ENCODE assay signal across 1 cellular context in genomic region chr19:1883784-1884183, GRCh38.
TF ChIP-seq lines count a peak whose summit lies in the region.

No MANE protein-coding gene starts in this region.

TF ChIP-seq in GM23338, 12 proteins besides CTCF, POLR2A, EP300 and RAD21 (continued from another document):
- TF ChIP-seq REST (IDR thresholded peaks at IDR 0.05; ENCODE audit: unreplicated experiment) (no peak), JUNB (IDR thresholded peaks at IDR 0.05; ENCODE audit: unreplicated experiment) (no peak), STAT1 (IDR thresholded peaks at IDR 0.05; ENCODE audit: unreplicated experiment) (no peak), ZNF331 (CRISPR knock-in tag; IDR thresholded peaks at IDR 0.05; ENCODE audit: low read depth) (no peak)
- TF ChIP-seq, protein P1, sequence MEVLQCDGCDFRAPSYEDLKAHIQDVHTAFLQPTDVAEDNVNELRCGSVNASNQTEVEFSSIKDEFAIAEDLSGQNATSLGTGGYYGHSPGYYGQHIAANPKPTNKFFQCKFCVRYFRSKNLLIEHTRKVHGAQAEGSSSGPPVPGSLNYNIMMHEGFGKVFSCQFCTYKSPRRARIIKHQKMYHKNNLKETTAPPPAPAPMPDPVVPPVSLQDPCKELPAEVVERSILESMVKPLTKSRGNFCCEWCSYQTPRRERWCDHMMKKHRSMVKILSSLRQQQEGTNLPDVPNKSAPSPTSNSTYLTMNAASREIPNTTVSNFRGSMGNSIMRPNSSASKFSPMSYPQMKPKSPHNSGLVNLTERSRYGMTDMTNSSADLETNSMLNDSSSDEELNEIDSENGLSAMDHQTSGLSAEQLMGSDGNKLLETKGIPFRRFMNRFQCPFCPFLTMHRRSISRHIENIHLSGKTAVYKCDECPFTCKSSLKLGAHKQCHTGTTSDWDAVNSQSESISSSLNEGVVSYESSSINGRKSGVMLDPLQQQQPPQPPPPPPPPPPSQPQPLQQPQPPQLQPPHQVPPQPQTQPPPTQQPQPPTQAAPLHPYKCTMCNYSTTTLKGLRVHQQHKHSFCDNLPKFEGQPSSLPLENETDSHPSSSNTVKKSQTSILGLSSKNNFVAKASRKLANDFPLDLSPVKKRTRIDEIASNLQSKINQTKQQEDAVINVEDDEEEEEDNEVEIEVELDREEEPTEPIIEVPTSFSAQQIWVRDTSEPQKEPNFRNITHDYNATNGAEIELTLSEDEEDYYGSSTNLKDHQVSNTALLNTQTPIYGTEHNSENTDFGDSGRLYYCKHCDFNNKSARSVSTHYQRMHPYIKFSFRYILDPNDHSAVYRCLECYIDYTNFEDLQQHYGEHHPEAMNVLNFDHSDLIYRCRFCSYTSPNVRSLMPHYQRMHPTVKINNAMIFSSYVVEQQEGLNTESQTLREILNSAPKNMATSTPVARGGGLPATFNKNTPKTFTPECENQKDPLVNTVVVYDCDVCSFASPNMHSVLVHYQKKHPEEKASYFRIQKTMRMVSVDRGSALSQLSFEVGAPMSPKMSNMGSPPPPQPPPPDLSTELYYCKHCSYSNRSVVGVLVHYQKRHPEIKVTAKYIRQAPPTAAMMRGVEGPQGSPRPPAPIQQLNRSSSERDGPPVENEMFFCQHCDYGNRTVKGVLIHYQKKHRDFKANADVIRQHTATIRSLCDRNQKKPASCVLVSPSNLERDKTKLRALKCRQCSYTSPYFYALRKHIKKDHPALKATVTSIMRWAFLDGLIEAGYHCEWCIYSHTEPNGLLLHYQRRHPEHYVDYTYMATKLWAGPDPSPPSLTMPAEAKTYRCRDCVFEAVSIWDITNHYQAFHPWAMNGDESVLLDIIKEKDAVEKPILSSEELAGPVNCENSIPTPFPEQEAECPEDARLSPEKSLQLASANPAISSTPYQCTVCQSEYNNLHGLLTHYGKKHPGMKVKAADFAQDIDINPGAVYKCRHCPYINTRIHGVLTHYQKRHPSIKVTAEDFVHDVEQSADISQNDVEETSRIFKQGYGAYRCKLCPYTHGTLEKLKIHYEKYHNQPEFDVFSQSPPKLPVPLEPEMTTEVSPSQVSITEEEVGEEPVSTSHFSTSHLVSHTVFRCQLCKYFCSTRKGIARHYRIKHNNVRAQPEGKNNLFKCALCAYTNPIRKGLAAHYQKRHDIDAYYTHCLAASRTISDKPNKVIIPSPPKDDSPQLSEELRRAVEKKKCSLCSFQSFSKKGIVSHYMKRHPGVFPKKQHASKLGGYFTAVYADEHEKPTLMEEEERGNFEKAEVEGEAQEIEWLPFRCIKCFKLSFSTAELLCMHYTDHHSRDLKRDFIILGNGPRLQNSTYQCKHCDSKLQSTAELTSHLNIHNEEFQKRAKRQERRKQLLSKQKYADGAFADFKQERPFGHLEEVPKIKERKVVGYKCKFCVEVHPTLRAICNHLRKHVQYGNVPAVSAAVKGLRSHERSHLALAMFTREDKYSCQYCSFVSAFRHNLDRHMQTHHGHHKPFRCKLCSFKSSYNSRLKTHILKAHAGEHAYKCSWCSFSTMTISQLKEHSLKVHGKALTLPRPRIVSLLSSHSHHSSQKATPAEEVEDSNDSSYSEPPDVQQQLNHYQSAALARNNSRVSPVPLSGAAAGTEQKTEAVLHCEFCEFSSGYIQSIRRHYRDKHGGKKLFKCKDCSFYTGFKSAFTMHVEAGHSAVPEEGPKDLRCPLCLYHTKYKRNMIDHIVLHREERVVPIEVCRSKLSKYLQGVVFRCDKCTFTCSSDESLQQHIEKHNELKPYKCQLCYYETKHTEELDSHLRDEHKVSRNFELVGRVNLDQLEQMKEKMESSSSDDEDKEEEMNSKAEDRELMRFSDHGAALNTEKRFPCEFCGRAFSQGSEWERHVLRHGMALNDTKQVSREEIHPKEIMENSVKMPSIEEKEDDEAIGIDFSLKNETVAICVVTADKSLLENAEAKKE (CRISPR knock-in tag; IDR thresholded peaks at IDR 0.05): no peak
